ENCODE assay signal across 1 cellular context in the genomic region with DNA sequence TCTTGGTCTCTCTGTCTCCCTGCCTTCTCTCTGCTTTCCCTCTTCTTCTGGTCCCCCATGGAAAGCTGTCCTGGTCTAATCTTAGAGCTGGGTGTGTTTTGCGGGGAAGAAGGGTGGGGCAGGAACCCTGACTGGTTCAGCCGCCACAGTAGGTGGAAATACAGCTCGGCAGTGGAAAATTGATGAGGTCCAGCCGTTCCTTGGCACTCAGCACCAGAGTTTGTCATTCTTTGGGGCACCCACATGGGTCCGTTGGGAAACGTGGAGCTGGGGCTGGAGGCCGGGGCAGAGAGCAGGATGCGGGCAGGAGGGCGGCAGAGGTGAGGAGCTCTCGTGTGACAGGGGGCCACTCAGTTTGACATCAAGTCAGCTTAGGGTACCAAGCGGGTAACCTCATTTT.
TF ChIP-seq lines count a peak whose summit lies in the region.

No MANE protein-coding gene starts in this region.

TF ChIP-seq in GM23338, 12 proteins besides CTCF, POLR2A, EP300 and RAD21 (continued from another document):
- TF ChIP-seq, protein P1, sequence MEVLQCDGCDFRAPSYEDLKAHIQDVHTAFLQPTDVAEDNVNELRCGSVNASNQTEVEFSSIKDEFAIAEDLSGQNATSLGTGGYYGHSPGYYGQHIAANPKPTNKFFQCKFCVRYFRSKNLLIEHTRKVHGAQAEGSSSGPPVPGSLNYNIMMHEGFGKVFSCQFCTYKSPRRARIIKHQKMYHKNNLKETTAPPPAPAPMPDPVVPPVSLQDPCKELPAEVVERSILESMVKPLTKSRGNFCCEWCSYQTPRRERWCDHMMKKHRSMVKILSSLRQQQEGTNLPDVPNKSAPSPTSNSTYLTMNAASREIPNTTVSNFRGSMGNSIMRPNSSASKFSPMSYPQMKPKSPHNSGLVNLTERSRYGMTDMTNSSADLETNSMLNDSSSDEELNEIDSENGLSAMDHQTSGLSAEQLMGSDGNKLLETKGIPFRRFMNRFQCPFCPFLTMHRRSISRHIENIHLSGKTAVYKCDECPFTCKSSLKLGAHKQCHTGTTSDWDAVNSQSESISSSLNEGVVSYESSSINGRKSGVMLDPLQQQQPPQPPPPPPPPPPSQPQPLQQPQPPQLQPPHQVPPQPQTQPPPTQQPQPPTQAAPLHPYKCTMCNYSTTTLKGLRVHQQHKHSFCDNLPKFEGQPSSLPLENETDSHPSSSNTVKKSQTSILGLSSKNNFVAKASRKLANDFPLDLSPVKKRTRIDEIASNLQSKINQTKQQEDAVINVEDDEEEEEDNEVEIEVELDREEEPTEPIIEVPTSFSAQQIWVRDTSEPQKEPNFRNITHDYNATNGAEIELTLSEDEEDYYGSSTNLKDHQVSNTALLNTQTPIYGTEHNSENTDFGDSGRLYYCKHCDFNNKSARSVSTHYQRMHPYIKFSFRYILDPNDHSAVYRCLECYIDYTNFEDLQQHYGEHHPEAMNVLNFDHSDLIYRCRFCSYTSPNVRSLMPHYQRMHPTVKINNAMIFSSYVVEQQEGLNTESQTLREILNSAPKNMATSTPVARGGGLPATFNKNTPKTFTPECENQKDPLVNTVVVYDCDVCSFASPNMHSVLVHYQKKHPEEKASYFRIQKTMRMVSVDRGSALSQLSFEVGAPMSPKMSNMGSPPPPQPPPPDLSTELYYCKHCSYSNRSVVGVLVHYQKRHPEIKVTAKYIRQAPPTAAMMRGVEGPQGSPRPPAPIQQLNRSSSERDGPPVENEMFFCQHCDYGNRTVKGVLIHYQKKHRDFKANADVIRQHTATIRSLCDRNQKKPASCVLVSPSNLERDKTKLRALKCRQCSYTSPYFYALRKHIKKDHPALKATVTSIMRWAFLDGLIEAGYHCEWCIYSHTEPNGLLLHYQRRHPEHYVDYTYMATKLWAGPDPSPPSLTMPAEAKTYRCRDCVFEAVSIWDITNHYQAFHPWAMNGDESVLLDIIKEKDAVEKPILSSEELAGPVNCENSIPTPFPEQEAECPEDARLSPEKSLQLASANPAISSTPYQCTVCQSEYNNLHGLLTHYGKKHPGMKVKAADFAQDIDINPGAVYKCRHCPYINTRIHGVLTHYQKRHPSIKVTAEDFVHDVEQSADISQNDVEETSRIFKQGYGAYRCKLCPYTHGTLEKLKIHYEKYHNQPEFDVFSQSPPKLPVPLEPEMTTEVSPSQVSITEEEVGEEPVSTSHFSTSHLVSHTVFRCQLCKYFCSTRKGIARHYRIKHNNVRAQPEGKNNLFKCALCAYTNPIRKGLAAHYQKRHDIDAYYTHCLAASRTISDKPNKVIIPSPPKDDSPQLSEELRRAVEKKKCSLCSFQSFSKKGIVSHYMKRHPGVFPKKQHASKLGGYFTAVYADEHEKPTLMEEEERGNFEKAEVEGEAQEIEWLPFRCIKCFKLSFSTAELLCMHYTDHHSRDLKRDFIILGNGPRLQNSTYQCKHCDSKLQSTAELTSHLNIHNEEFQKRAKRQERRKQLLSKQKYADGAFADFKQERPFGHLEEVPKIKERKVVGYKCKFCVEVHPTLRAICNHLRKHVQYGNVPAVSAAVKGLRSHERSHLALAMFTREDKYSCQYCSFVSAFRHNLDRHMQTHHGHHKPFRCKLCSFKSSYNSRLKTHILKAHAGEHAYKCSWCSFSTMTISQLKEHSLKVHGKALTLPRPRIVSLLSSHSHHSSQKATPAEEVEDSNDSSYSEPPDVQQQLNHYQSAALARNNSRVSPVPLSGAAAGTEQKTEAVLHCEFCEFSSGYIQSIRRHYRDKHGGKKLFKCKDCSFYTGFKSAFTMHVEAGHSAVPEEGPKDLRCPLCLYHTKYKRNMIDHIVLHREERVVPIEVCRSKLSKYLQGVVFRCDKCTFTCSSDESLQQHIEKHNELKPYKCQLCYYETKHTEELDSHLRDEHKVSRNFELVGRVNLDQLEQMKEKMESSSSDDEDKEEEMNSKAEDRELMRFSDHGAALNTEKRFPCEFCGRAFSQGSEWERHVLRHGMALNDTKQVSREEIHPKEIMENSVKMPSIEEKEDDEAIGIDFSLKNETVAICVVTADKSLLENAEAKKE (CRISPR knock-in tag; IDR thresholded peaks at IDR 0.05): no peak
- TF ChIP-seq NANOG (IDR thresholded peaks at IDR 0.05; ENCODE audit: borderline replicate concordance): no peak
- no peak for TF ChIP-seq EZH2phosphoT487 (IDR thresholded peaks at IDR 0.05; ENCODE audit: unreplicated experiment)
- TF ChIP-seq, protein P2, sequence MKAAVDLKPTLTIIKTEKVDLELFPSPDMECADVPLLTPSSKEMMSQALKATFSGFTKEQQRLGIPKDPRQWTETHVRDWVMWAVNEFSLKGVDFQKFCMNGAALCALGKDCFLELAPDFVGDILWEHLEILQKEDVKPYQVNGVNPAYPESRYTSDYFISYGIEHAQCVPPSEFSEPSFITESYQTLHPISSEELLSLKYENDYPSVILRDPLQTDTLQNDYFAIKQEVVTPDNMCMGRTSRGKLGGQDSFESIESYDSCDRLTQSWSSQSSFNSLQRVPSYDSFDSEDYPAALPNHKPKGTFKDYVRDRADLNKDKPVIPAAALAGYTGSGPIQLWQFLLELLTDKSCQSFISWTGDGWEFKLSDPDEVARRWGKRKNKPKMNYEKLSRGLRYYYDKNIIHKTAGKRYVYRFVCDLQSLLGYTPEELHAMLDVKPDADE (IDR thresholded peaks at IDR 0.05): no peak
- TF ChIP-seq POLR2AphosphoS5 (IDR thresholded peaks at IDR 0.05; ENCODE audit: low read depth): no peak
- no peak for TF ChIP-seq STAT1 (IDR thresholded peaks at IDR 0.05; ENCODE audit: unreplicated experiment)
- TF ChIP-seq, protein P3, sequence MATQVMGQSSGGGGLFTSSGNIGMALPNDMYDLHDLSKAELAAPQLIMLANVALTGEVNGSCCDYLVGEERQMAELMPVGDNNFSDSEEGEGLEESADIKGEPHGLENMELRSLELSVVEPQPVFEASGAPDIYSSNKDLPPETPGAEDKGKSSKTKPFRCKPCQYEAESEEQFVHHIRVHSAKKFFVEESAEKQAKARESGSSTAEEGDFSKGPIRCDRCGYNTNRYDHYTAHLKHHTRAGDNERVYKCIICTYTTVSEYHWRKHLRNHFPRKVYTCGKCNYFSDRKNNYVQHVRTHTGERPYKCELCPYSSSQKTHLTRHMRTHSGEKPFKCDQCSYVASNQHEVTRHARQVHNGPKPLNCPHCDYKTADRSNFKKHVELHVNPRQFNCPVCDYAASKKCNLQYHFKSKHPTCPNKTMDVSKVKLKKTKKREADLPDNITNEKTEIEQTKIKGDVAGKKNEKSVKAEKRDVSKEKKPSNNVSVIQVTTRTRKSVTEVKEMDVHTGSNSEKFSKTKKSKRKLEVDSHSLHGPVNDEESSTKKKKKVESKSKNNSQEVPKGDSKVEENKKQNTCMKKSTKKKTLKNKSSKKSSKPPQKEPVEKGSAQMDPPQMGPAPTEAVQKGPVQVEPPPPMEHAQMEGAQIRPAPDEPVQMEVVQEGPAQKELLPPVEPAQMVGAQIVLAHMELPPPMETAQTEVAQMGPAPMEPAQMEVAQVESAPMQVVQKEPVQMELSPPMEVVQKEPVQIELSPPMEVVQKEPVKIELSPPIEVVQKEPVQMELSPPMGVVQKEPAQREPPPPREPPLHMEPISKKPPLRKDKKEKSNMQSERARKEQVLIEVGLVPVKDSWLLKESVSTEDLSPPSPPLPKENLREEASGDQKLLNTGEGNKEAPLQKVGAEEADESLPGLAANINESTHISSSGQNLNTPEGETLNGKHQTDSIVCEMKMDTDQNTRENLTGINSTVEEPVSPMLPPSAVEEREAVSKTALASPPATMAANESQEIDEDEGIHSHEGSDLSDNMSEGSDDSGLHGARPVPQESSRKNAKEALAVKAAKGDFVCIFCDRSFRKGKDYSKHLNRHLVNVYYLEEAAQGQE (IDR thresholded peaks at IDR 0.05; ENCODE audit: unreplicated experiment): no peak
- no peak for TF ChIP-seq CREB1 (CRISPR knock-in tag; IDR thresholded peaks at IDR 0.05; ENCODE audit: low read depth)
